In the genomic region with DNA sequence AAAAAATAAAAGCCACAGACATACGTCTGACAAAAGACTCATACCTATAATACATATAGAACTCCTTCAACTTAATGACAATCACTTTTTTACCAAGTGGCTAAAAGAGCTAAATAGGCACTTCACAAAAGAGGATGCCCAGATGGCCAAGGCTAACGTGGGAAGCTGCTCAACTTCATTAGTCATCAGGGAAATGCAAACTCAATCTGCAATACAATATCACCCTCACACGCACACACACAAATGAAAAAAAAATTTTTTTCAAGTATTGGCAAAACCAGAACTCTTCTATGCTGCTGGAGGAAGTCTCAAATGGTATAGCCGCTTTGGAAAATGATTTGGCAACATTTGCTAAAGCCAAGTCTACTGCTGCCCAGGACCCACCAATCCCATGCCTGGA, we compare ENCODE assay signal across 16 cellular contexts. TPM values are rescaled to one million over a fixed set of nuclear protein-coding genes. Genes with fewer than 3 reads are reported as not detected.
DNase-seq lines count a peak whose midpoint lies in the region; ATAC-seq, FAIRE-seq and TF ChIP-seq lines count a peak whose summit lies in the region.
"Had no signal": no experiment of that assay in that cellular context is flagged by ENCODE, and none has a peak within 500 bp of the region (broad histone marks: within the 10 kb centered on the region; RNA-seq: fewer than 3 reads in every experiment).

No MANE protein-coding gene starts in this region.

- TF ChIP-seq RAD21 in K562 (CRISPR knock-in tag; conservative IDR thresholded peaks at IDR 0.05 in 1 of 2, IDR thresholded peaks at IDR 0.05 in 1 of 2): no peak

- H4K20me1 ChIP-seq in K562 (replicated peaks; ENCODE audit: control insufficient read depth, insufficient read depth, low read length): no peaks in the 10 kb centered on the region

- peak; percentile 42 for FAIRE-seq in K562 (lab: Jason Lieb, UNC)

- ATAC-seq in K562: no peak
- ATAC-seq in naive thymus-derived CD4-positive, alpha-beta T cell: peak; percentile 44
- no peak for ATAC-seq in HG03280 (IDR thresholded peaks at IDR 0.05; ENCODE audit: unreplicated experiment)
- ATAC-seq in GM18870 (IDR thresholded peaks at IDR 0.05; ENCODE audit: unreplicated experiment): no peak
- ATAC-seq: CD8-positive, alpha-beta T cell; WTC11 had no signal

- peaks cover 0 to 8% (median 0%) of the 10 kb centered on the region in 11 donors for H3K9me3 Mint-ChIP-seq in naive thymus-derived CD4-positive, alpha-beta T cell

- POLR2A ChIA-PET in K562 (lab: Yijun Ruan, JAX): interaction anchor here (0.6 to 1.3 kb wide), 2 partner anchors 8 to 128 kb away, joined by 3 to 4 read pairs; no protein-coding TSS in a partner anchor
- POLR2A ChIA-PET in naive thymus-derived CD4-positive, alpha-beta T cell (lab: Charles Lee): no interaction called here

- H3K9ac ChIP-seq in K562 (ENCODE audit: insufficient read depth in 1 of 2, low read depth in 2 of 2, low read length in 2 of 2): no peak overlapping the region

- no peaks in the 10 kb centered on the region for H3K36me3 ChIP-seq in K562 (ENCODE audit: control insufficient read depth, insufficient read depth, low read length)
- H3K36me3 ChIP-seq in naive thymus-derived CD4-positive, alpha-beta T cell (ENCODE audit: control insufficient read depth in 2 of 3, insufficient read depth in 3 of 3, low read length in 3 of 3): no peaks in the 10 kb centered on the region

- H3K27me3 Mint-ChIP-seq in naive thymus-derived CD4-positive, alpha-beta T cell: no peaks in the 10 kb centered on the region

- H3K4me1 ChIP-seq in K562 (replicated peaks in 1 of 2; ENCODE audit: control insufficient read depth in 2 of 2, insufficient read depth in 2 of 2, low read length in 2 of 2): no peaks in the 10 kb centered on the region; a peak in 1 of 5 replicates
- H3K4me1 ChIP-seq in naive thymus-derived CD4-positive, alpha-beta T cell (ENCODE audit: control insufficient read depth in 2 of 2, insufficient read depth in 2 of 2, low read length in 2 of 2): no peaks in the 10 kb centered on the region

- H3K9me1 ChIP-seq in K562 (ENCODE audit: control insufficient read depth, insufficient read depth, low read length): no peaks in the 10 kb centered on the region

- no peak for TF ChIP-seq CTCF in K562 (IDR thresholded peaks at IDR 0.05 in 2 of 3, conservative IDR thresholded peaks at IDR 0.05 in 1 of 3; ENCODE audit: insufficient read depth in 2 of 3, low read depth in 1 of 3, low read length in 3 of 3)

- H3K79me2 ChIP-seq in K562 (ENCODE audit: control insufficient read depth, insufficient read depth, low read length): no peaks in the 10 kb centered on the region

- peaks cover 0 to 8% (median 3%) of the 10 kb centered on the region in 5 donors for H3K36me3 Mint-ChIP-seq in naive thymus-derived CD4-positive, alpha-beta T cell
- H3K36me3 Mint-ChIP-seq: brain; CD8-positive, alpha-beta T cell; WTC11 had no signal

- DNase-seq in Daoy (ENCODE audit: low read depth) (peak; percentile 76), M059J (ENCODE audit: low read depth) (peak; percentile 63), K562 (ENCODE audit: extremely low read depth in 1 of 4, low spot score in 3 of 4) (no peak), NCI-H446 (lab: John Stamatoyannopoulos, UW) (no peak)
- DNase-seq in naive thymus-derived CD4-positive, alpha-beta T cell: no peak
- DNase-seq: CD8-positive, alpha-beta T cell; effector CD8-positive, alpha-beta T cell; NCI-H1105; stimulated activated CD4-positive, alpha-beta T cell treated with anti-CD3 and anti-CD28 coated beads, Interleukin-15, amount 100 ng/mL, for 24 hours had no signal

- no peak overlapping the region for H3K27ac ChIP-seq in K562 (ENCODE audit: extremely low read depth, low read depth, low read length)
- no peak overlapping the region for H3K27ac ChIP-seq in naive thymus-derived CD4-positive, alpha-beta T cell (ENCODE audit: low read depth, low read length)
- H3K27ac ChIP-seq: PC-9 had no signal

- 9% methylated on average over 4 of the region's 4 CpGs for WGBS in K562 (ENCODE audit: insufficient coverage, low coverage, missing lambda C conversion rate)

- CTCF ChIA-PET in K562 (lab: Yijun Ruan, JAX; ENCODE audit: low intra/inter-chr PET ratio): no interaction called here
- CTCF ChIA-PET in naive thymus-derived CD4-positive, alpha-beta T cell (lab: Charles Lee): no interaction called here

- no peak overlapping the region for H2AFZ ChIP-seq in K562 (ENCODE audit: low read depth, low read length)
- H2AFZ ChIP-seq: PC-9 had no signal

- no TSS peak for BruUV-seq in K562 (replicated peaks; lab: Mats Ljungman, UMichigan)

- peaks cover 0 to 8% (median 0%) of the 10 kb centered on the region in 7 donors for H3K4me1 Mint-ChIP-seq in naive thymus-derived CD4-positive, alpha-beta T cell
- H3K4me1 Mint-ChIP-seq: brain, nephron had no signal

- H3K9me3 ChIP-seq in K562 (replicated peaks; ENCODE audit: control insufficient read depth, insufficient read depth, low read depth, low read length): peaks cover 5% of the 10 kb centered on the region
- H3K9me3 ChIP-seq in naive thymus-derived CD4-positive, alpha-beta T cell (ENCODE audit: control insufficient read depth in 2 of 3, low read length in 3 of 3): peaks cover 0 to 8% (median 0%) of the 10 kb centered on the region in 3 experiments

- intact Hi-C loops in K562 (cut with micrococcal nuclease): no loop called here
- intact Hi-C loops in naive thymus-derived CD4-positive, alpha-beta T cell (cut with micrococcal nuclease): no loop called here

- H3K27me3 ChIP-seq in K562 (ENCODE audit: control insufficient read depth in 2 of 2, insufficient read depth in 2 of 2, low read length in 2 of 2): peaks cover 0 to 5% of the 10 kb centered on the region in 2 experiments; a peak in 3 of 5 replicates
- H3K27me3 ChIP-seq in naive thymus-derived CD4-positive, alpha-beta T cell (ENCODE audit: control insufficient read depth in 2 of 2, insufficient read depth in 2 of 2, low read length in 2 of 2): no peaks in the 10 kb centered on the region

- no peak overlapping the region for H3K4me2 ChIP-seq in K562 (ENCODE audit: insufficient read depth, low read length)
- H3K4me2 ChIP-seq: PC-9 had no signal

- TF ChIP-seq EP300 in K562 (IDR thresholded peaks at IDR 0.05; ENCODE audit: low read length): no peak

- in situ Hi-C loops in K562 (cut with MboI): no loop called here

- H3K4me3 Mint-ChIP-seq in naive thymus-derived CD4-positive, alpha-beta T cell: no peak overlapping the region
- H3K4me3 Mint-ChIP-seq: brain; CD8-positive, alpha-beta T cell; nephron; WTC11 had no signal

- TF ChIP-seq POLR2A in K562 (conservative IDR thresholded peaks at IDR 0.05): no peak

- H3K27ac Mint-ChIP-seq in naive thymus-derived CD4-positive, alpha-beta T cell: no peak overlapping the region
- H3K27ac Mint-ChIP-seq: brain; CD8-positive, alpha-beta T cell; nephron; WTC11 had no signal

- no peak overlapping the region for H3K4me3 ChIP-seq in K562
- no peak overlapping the region for H3K4me3 ChIP-seq in naive thymus-derived CD4-positive, alpha-beta T cell (ENCODE audit: low read length)
- H3K4me3 ChIP-seq: lung, PC-9 had no signal

RNA-seq across cellular contexts. Expression of a gene that starts 14.6 kb away (rescaled TPM):
- total RNA-seq in Daoy (2014; rRNA removed; shearing (Covaris generic)): 126 and 140 TPM in 2 replicates
- 199 and 263 TPM in 2 replicates for total RNA-seq in M059J (2014; rRNA removed; shearing (Covaris generic))
- 743 and 899 TPM in 2 replicates for total RNA-seq in K562 (2011; cell fraction: chromatin; rRNA removed; ENCODE audit: low replicate concordance)
- 373 and 377 TPM in 2 replicates for total RNA-seq in K562 (2011; cell fraction: nucleolus; rRNA removed)
- 405 and 438 TPM in 2 replicates for total RNA-seq in K562 (2011; cell fraction: nucleoplasm; rRNA removed)
- total RNA-seq in K562 (2014; rRNA removed): 121 and 133 TPM in 2 replicates
- 104 and 131 TPM in 2 replicates for total RNA-seq in K562 (2014; rRNA removed; fragmentation: Illumina TruSeq; extraction: Trizol)
- 80.1 and 84.8 TPM in 2 replicates for total RNA-seq in K562 (2015; rRNA removed; fragmentation: Illumina TruSeq; extraction: Trizol)
- 261 and 271 TPM in 2 replicates for total RNA-seq in K562 (2021)
- 88.6 and 150 TPM in 2 replicates for polyA plus RNA-seq in K562 (2011; rRNA removed)
- 48.0 and 61.3 TPM in 2 replicates for polyA plus RNA-seq in K562 (2011; cell fraction: cytosol; rRNA removed)
- 345 and 363 TPM in 2 replicates for polyA plus RNA-seq in K562 (2011; cell fraction: nucleus; rRNA removed)
- 147 and 255 TPM in 2 replicates for polyA plus RNA-seq in K562 (2012)
- 163 and 181 TPM in 2 replicates for polyA plus RNA-seq in K562 (2014; fragmentation: Illumina TruSeq; extraction: Trizol)
- 100 to 1,000 TPM in 1 of 2 experiments, 10 to 100 TPM in 1; 95.0 to 159 TPM for polyA plus RNA-seq in K562 (2014; fragmentation: Nextera tagmentation; extraction: Ambion mirVana)
- 111 and 126 TPM in 2 replicates for polyA plus RNA-seq in K562 (2014; rRNA removed)
- polyA minus RNA-seq in K562 (2011; rRNA and poly(A)+ RNA removed): 116 and 118 TPM in 2 replicates
- polyA minus RNA-seq in K562 (2011; cell fraction: cytosol; rRNA and poly(A)+ RNA removed): 97.3 and 133 TPM in 2 replicates
- polyA minus RNA-seq in K562 (2011; cell fraction: nucleus; rRNA and poly(A)+ RNA removed): 89.7 and 106 TPM in 2 replicates
- total RNA-seq in naive thymus-derived CD4-positive, alpha-beta T cell: 100 to 1,000 TPM; 175 to 334 (median 194) TPM
- polyA plus RNA-seq in naive thymus-derived CD4-positive, alpha-beta T cell: 100 to 1,000 TPM; 113 to 153 TPM

RNA-seq across cellular contexts. Expression of a gene that starts 21.8 kb away (rescaled TPM):
- total RNA-seq in Daoy (2014; rRNA removed; shearing (Covaris generic)): 3.5 and 3.7 TPM in 2 replicates
- total RNA-seq in M059J (2014; rRNA removed; shearing (Covaris generic)): 7.1 and 8.3 TPM in 2 replicates
- total RNA-seq in K562 (2011; cell fraction: chromatin; rRNA removed; ENCODE audit: low replicate concordance): 6.5 and 16.7 TPM in 2 replicates
- 14.1 and 14.8 TPM in 2 replicates for total RNA-seq in K562 (2011; cell fraction: nucleolus; rRNA removed)
- 9.9 and 11.3 TPM in 2 replicates for total RNA-seq in K562 (2011; cell fraction: nucleoplasm; rRNA removed)
- total RNA-seq in K562 (2014; rRNA removed) (2.0 and 2.5 TPM in 2 replicates), K562 (2014; rRNA removed; fragmentation: Illumina TruSeq; extraction: Trizol) (1.3 and 1.5 TPM in 2 replicates), K562 (2015; rRNA removed; fragmentation: Illumina TruSeq; extraction: Trizol) (1.9 and 2.0 TPM in 2 replicates), K562 (2021) (3.8 and 3.9 TPM in 2 replicates)
- polyA plus RNA-seq in K562 (2011; rRNA removed) (1.5 and 2.1 TPM in 2 replicates), K562 (2014; fragmentation: Illumina TruSeq; extraction: Trizol) (1.6 TPM in 2 replicates), K562 (2014; fragmentation: Nextera tagmentation; extraction: Ambion mirVana) (1 to 10 TPM; 1.9 to 2.2 TPM), K562 (2014; rRNA removed) (1.9 and 2.0 TPM in 2 replicates)
- 2.7 and 4.7 TPM in 2 replicates for polyA plus RNA-seq in K562 (2011; cell fraction: cytosol; rRNA removed)
- polyA plus RNA-seq in K562 (2011; cell fraction: nucleus; rRNA removed): 2.1 and 2.9 TPM in 2 replicates
- 1.1 and 1.2 TPM in 2 replicates for polyA plus RNA-seq in K562 (2012)
- 2.5 and 3.3 TPM in 2 replicates for polyA minus RNA-seq in K562 (2011; rRNA and poly(A)+ RNA removed)
- 3.3 and 3.4 TPM in 2 replicates for polyA minus RNA-seq in K562 (2011; cell fraction: cytosol; rRNA and poly(A)+ RNA removed)
- polyA minus RNA-seq in K562 (2011; cell fraction: nucleus; rRNA and poly(A)+ RNA removed): 1.6 and 2.2 TPM in 2 replicates
- 1 to 10 TPM; 3.4 to 6.8 (median 5.2) TPM for total RNA-seq in naive thymus-derived CD4-positive, alpha-beta T cell
- polyA plus RNA-seq in naive thymus-derived CD4-positive, alpha-beta T cell: under 1 TPM; 0.64 to 0.81 TPM

RNA-seq across cellular contexts. Expression of a gene that starts 42.7 kb away (rescaled TPM):
- 107 and 125 TPM in 2 replicates for total RNA-seq in Daoy (2014; rRNA removed; shearing (Covaris generic))
- 53.8 and 96.4 TPM in 2 replicates for total RNA-seq in M059J (2014; rRNA removed; shearing (Covaris generic))
- 75.4 and 154 TPM in 2 replicates for total RNA-seq in K562 (2011; cell fraction: chromatin; rRNA removed; ENCODE audit: low replicate concordance)
- 118 and 119 TPM in 2 replicates for total RNA-seq in K562 (2011; cell fraction: nucleolus; rRNA removed)
- 109 and 125 TPM in 2 replicates for total RNA-seq in K562 (2011; cell fraction: nucleoplasm; rRNA removed)
- 239 and 297 TPM in 2 replicates for total RNA-seq in K562 (2014; rRNA removed)
- 12.3 and 20.8 TPM in 2 replicates for total RNA-seq in K562 (2014; rRNA removed; fragmentation: Illumina TruSeq; extraction: Trizol)
- 64.9 and 69.9 TPM in 2 replicates for total RNA-seq in K562 (2015; rRNA removed; fragmentation: Illumina TruSeq; extraction: Trizol)
- total RNA-seq in K562 (2021): 198 and 204 TPM in 2 replicates
- polyA plus RNA-seq in K562 (2011; rRNA removed): 44.2 and 64.0 TPM in 2 replicates
- 115 and 258 TPM in 2 replicates for polyA plus RNA-seq in K562 (2011; cell fraction: cytosol; rRNA removed)
- 132 and 192 TPM in 2 replicates for polyA plus RNA-seq in K562 (2011; cell fraction: nucleus; rRNA removed)
- polyA plus RNA-seq in K562 (2012): 125 and 156 TPM in 2 replicates
- polyA plus RNA-seq in K562 (2014; fragmentation: Illumina TruSeq; extraction: Trizol): 71.2 and 153 TPM in 2 replicates
- 1 to 10 TPM; 1.4 to 5.0 TPM for polyA plus RNA-seq in K562 (2014; fragmentation: Nextera tagmentation; extraction: Ambion mirVana)
- polyA plus RNA-seq in K562 (2014; rRNA removed): 178 and 184 TPM in 2 replicates
- 17.9 and 18.5 TPM in 2 replicates for polyA minus RNA-seq in K562 (2011; rRNA and poly(A)+ RNA removed)
- 40.0 and 52.5 TPM in 2 replicates for polyA minus RNA-seq in K562 (2011; cell fraction: cytosol; rRNA and poly(A)+ RNA removed)
- 25.0 and 33.0 TPM in 2 replicates for polyA minus RNA-seq in K562 (2011; cell fraction: nucleus; rRNA and poly(A)+ RNA removed)
- 10 to 100 TPM; 36.8 to 70.5 (median 43.0) TPM for total RNA-seq in naive thymus-derived CD4-positive, alpha-beta T cell
- polyA plus RNA-seq in naive thymus-derived CD4-positive, alpha-beta T cell: 10 to 100 TPM; 24.9 to 34.1 TPM

Comparison
In these comparisons a context has a peak if more than half of its experiments do, and no peak if none do; other contexts are left out.
1. DNase-seq: peak in Daoy (single experiment) and M059J (single experiment); none in K562 (0 of 4), naive thymus-derived CD4-positive, alpha-beta T cell (0 of 9) and NCI-H446 (0 of 2).